In the genomic region with DNA sequence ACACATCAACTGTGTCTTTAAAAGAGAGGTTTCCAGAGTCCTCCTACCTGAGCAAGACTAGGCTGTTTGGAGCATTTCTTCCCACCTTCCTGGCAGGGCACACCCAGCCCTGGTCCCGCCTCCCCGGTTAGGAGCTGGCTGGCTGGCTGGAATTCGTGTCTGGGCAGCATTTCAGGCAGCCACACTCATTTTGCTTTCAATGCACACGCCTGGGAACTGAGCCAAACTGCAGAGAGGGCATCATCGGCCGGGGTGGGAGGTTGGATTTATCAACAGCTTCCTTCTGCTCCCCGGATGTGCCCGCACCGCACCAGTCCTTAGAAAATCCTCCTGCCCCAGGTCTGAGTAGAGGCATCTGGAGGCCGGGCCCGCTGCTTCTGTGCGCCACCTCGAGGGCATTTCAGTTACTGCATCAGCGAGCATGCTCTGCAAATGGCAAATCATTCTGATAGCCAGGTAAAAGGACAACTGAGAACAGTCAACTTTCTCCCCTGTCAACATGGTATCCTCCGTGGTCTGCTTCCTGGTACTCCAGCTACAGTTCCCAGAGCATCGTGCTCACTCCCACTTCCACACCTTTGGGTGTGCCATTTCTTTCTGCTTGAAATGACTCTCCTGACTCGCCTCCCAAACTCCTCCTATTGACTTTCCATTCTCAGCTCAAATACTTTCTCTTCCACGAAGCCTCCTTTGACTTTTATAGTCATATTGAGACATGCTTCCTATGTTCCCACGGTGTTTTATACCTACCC, we compare ENCODE assay signal across 7 cellular contexts. TPM values are rescaled to one million over a fixed set of nuclear protein-coding genes. Genes with fewer than 3 reads are reported as not detected.
A peak's percentile ranks its signal among the peaks of the same experiment; 100 is the strongest.
DNase-seq lines count a peak whose midpoint lies in the region; ATAC-seq, FAIRE-seq and TF ChIP-seq lines count a peak whose summit lies in the region.

No MANE protein-coding gene starts in this region.

- intact Hi-C loops in GM12878 (cut with micrococcal nuclease; ENCODE audit: unreplicated experiment) (loop anchor here (5.0 kb wide), 4 partner anchors 62 to 427 kb away; a partner anchor contains a TSS), sciatic nerve (cut with DNase I) (no loop called here)

- TF ChIP-seq RAD21 in GM12878 (IDR thresholded peaks at IDR 0.05; ENCODE audit: insufficient read depth, low read depth, low read length), result peak; percentile 89

- no peaks in the 10 kb centered on the region for H4K20me1 ChIP-seq in GM12878 (ENCODE audit: control insufficient read depth, insufficient read depth)

- peak overlapping the region; percentile 72 for H2AFZ ChIP-seq in GM12878 (ENCODE audit: control insufficient read depth, low read depth, low read length)

- in situ Hi-C loops in GM12878 (cut with MboI), result no loop called here

- 0 out of 2 replicates have a peak, but pooled peaks cover 5% of the 10 kb centered on the region for H3K4me1 ChIP-seq in GM12878 (ENCODE audit: control insufficient read depth, insufficient read depth, low read length)

- RAD21 ChIA-PET in GM12878 (lab: Charles Lee; ENCODE audit: unreplicated experiment), result interaction anchor here (0.9 to 1.3 kb wide), 4 partner anchors 35 to 219 kb away, joined by 3 to 4 read pairs (median 4); no protein-coding TSS in a partner anchor

- H3K27me3 ChIP-seq in GM12878 (replicated peaks in 1 of 2; ENCODE audit: control insufficient read depth in 2 of 2, insufficient read depth in 2 of 2, low read length in 1 of 2), result peaks cover 1 to 3% of the 10 kb centered on the region in 2 experiments; a peak in 2 of 4 replicates

- no peaks in the 10 kb centered on the region for H3K36me3 ChIP-seq in GM12878 (ENCODE audit: control insufficient read depth in 2 of 2, insufficient read depth in 2 of 2, low read length in 1 of 2)

- TF ChIP-seq POLR2A in GM12878 (IDR thresholded peaks at IDR 0.05; ENCODE audit: low read depth, low read length), result no peak

- H3K27ac ChIP-seq in GM12878 (ENCODE audit: control insufficient read depth, insufficient read depth), result no peak overlapping the region

- no TSS peak for BruUV-seq in GM12878 (replicated peaks; lab: Mats Ljungman, UMichigan)

- H3K79me2 ChIP-seq in GM12878 (ENCODE audit: control insufficient read depth, insufficient read depth, low read length), result no peaks in the 10 kb centered on the region

- POLR2A ChIA-PET in GM12878 (lab: Charles Lee), result no interaction called here

- TF ChIP-seq CTCF in GM12878 (IDR thresholded peaks at IDR 0.05 in 2 of 3, conservative IDR thresholded peaks at IDR 0.05 in 1 of 3; ENCODE audit: control insufficient read depth in 2 of 3, extremely low read depth in 1 of 3, insufficient read depth in 1 of 3, low read depth in 3 of 3, low read length in 3 of 3), result peak; percentile 94 to 99 (median 95); a peak in 5 of 6 replicates

- FAIRE-seq in GM18507 (lab: Jason Lieb, UNC), result peak; percentile 88
- FAIRE-seq in GM12878 (lab: Jason Lieb, UNC), result peak; percentile 91

- H3K9me3 ChIP-seq in GM12878 (replicated peaks; ENCODE audit: control insufficient read depth, insufficient read depth, low read length), result no peaks in the 10 kb centered on the region

- no peak overlapping the region for H3K4me3 ChIP-seq in GM12878

- ATAC-seq in GM12878 (peak; percentile 98), sciatic nerve (peak; percentile 90), GM18858 (IDR thresholded peaks at IDR 0.05; ENCODE audit: unreplicated experiment) (no peak)

- TF ChIP-seq EP300 in GM12878 (IDR thresholded peaks at IDR 0.05; ENCODE audit: borderline replicate concordance in 1 of 2, control insufficient read depth in 1 of 2, low read depth in 2 of 2, low read length in 2 of 2), result no peak

- SMC1A ChIA-PET in GM12878 (lab: Charles Lee; ENCODE audit: uncharacterized antibody, unreplicated experiment), result interaction anchor here (0.6 to 2.7 kb wide), 13 partner anchors 9 to 356 kb away, joined by 3 to 11 read pairs (median 3); no protein-coding TSS in a partner anchor

- CTCF ChIA-PET in GM12878 (lab: Yijun Ruan, JAX), result interaction anchor here (0.6 to 3.1 kb wide), 28 partner anchors 8 to 983 kb away, joined by 3 to 17 read pairs (median 4); no protein-coding TSS in a partner anchor

- H3K4me2 ChIP-seq in GM12878 (ENCODE audit: control insufficient read depth, insufficient read depth), result peak overlapping the region; percentile 68

- H3K9ac ChIP-seq in GM12878 (ENCODE audit: control insufficient read depth, insufficient read depth, low read length), result no peak overlapping the region

- peak; percentile 70 for DNase-seq in GM18507 (ENCODE audit: extremely low spot score, insufficient read length, low read depth)
- DNase-seq in NCI-H2029 (lab: John Stamatoyannopoulos, UW), result peak; percentile 96
- DNase-seq in T1000 (lab: John Stamatoyannopoulos, UW), result peak; percentile 92
- DNase-seq in GM12878 (ENCODE audit: low read depth, low spot score), result peak; percentile 16
- DNase-seq in hypothalamus (lab: John Stamatoyannopoulos, UW), result peak; percentile 20 to 91 (median 74)
- peak; percentile 93 for DNase-seq in sciatic nerve (ENCODE audit: low spot score)

- WGBS in GM12878 (ENCODE audit: insufficient coverage, insufficient replicate concordance, low lambda C conversion rate, missing lambda C conversion rate), result 11% methylated on average over 19 of the region's 19 CpGs

TF ChIP-seq in GM12878, 131 proteins besides CTCF, POLR2A, EP300 and RAD21 (continues in another document):
- TF ChIP-seq CHD2 (IDR thresholded peaks at IDR 0.05; ENCODE audit: borderline replicate concordance, low read depth, low read length) (no peak), STAT1 (conservative IDR thresholded peaks at IDR 0.05) (no peak)
- TF ChIP-seq, protein P1, sequence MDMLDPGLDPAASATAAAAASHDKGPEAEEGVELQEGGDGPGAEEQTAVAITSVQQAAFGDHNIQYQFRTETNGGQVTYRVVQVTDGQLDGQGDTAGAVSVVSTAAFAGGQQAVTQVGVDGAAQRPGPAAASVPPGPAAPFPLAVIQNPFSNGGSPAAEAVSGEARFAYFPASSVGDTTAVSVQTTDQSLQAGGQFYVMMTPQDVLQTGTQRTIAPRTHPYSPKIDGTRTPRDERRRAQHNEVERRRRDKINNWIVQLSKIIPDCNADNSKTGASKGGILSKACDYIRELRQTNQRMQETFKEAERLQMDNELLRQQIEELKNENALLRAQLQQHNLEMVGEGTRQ (IDR thresholded peaks at IDR 0.05; ENCODE audit: borderline replicate concordance, low read depth, low read length), result no peak

RNA-seq across cellular contexts. Expression of a gene that starts 20.6 kb away (rescaled TPM):
- total RNA-seq in GM12878 (2013; cell fraction: nucleolus; rRNA removed), result not detected in 2 replicates
- 0.23 TPM in 1 of 2 replicates, not detected in the other for total RNA-seq in GM12878 (2014; rRNA removed)
- total RNA-seq in GM12878 (2014; rRNA removed; fragmentation: Illumina TruSeq; extraction: Trizol), result not detected in 2 replicates
- total RNA-seq in GM12878 (2021), result 0.37 TPM in 1 of 2 replicates, not detected in the other
- not detected for polyA plus RNA-seq in GM12878 (2011; ENCODE audit: low read depth)
- 0.08 TPM in 1 of 2 replicates, not detected in the other for polyA plus RNA-seq in GM12878 (2011; rRNA removed)
- polyA plus RNA-seq in GM12878 (2011; cell fraction: cytosol; rRNA removed), result 0.03 and 0.12 TPM in 2 replicates
- polyA plus RNA-seq in GM12878 (2011; cell fraction: nucleus; rRNA removed), result 0.10 and 0.36 TPM in 2 replicates
- 0.16 and 0.18 TPM in 2 replicates for polyA plus RNA-seq in GM12878 (2012)
- polyA plus RNA-seq in GM12878 (2014; fragmentation: Illumina TruSeq; extraction: Trizol), result 0.27 TPM in 1 of 2 replicates, not detected in the other
- polyA plus RNA-seq in GM12878 (2014; fragmentation: Nextera tagmentation; extraction: Ambion mirVana), result not detected
- polyA plus RNA-seq in GM12878 (2014; rRNA removed), result 0.06 TPM in 1 of 2 replicates, not detected in the other
- not detected for polyA plus RNA-seq in GM12878 (2016; fragmentation: Nextera tagmentation; extraction: Ambion mirVana)
- not detected in 2 replicates for polyA minus RNA-seq in GM12878 (2011; rRNA and poly(A)+ RNA removed)
- polyA minus RNA-seq in GM12878 (2011; cell fraction: cytosol; rRNA and poly(A)+ RNA removed), result not detected in 2 replicates
- not detected in 2 replicates for polyA minus RNA-seq in GM12878 (2011; cell fraction: nucleus; rRNA and poly(A)+ RNA removed)
- total RNA-seq in sciatic nerve, result 48.4 TPM

RNA-seq across cellular contexts. Expression of a gene that starts 34.3 kb away (rescaled TPM):
- total RNA-seq in GM12878 (2013; cell fraction: nucleolus; rRNA removed), result 11.6 and 13.0 TPM in 2 replicates
- total RNA-seq in GM12878 (2014; rRNA removed) (3.4 and 3.8 TPM in 2 replicates), GM12878 (2014; rRNA removed; fragmentation: Illumina TruSeq; extraction: Trizol) (3.5 and 3.8 TPM in 2 replicates), GM12878 (2021) (3.1 and 3.2 TPM in 2 replicates), sciatic nerve (29.5 TPM)
- polyA plus RNA-seq in GM12878 (2011; ENCODE audit: low read depth), result 1.8 TPM
- polyA plus RNA-seq in GM12878 (2011; rRNA removed) (4.7 and 6.3 TPM in 2 replicates), GM12878 (2014; fragmentation: Illumina TruSeq; extraction: Trizol) (3.4 and 4.5 TPM in 2 replicates), GM12878 (2014; fragmentation: Nextera tagmentation; extraction: Ambion mirVana) (1 to 10 TPM in 1 of 2 experiments, under 1 TPM in 1; 0.85 to 1.1 TPM), GM12878 (2014; rRNA removed) (1.8 and 1.9 TPM in 2 replicates), GM12878 (2016; fragmentation: Nextera tagmentation; extraction: Ambion mirVana) (1 to 10 TPM; 2.6 to 2.9 TPM)
- 2.2 and 2.6 TPM in 2 replicates for polyA plus RNA-seq in GM12878 (2011; cell fraction: cytosol; rRNA removed)
- polyA plus RNA-seq in GM12878 (2011; cell fraction: nucleus; rRNA removed), result 4.5 and 5.6 TPM in 2 replicates
- 1.7 and 2.9 TPM in 2 replicates for polyA plus RNA-seq in GM12878 (2012)
- 6.4 and 6.9 TPM in 2 replicates for polyA minus RNA-seq in GM12878 (2011; rRNA and poly(A)+ RNA removed)
- polyA minus RNA-seq in GM12878 (2011; cell fraction: cytosol; rRNA and poly(A)+ RNA removed), result 2.3 and 2.5 TPM in 2 replicates
- 5.6 TPM in 2 replicates for polyA minus RNA-seq in GM12878 (2011; cell fraction: nucleus; rRNA and poly(A)+ RNA removed)

RNA-seq across cellular contexts. Expression of a gene that starts 59.8 kb away (rescaled TPM):
- 201 and 203 TPM in 2 replicates for total RNA-seq in GM12878 (2013; cell fraction: nucleolus; rRNA removed)
- total RNA-seq in GM12878 (2014; rRNA removed) (107 and 127 TPM in 2 replicates), GM12878 (2014; rRNA removed; fragmentation: Illumina TruSeq; extraction: Trizol) (230 and 249 TPM in 2 replicates), GM12878 (2021) (190 and 194 TPM in 2 replicates), sciatic nerve (133 TPM)
- polyA plus RNA-seq in GM12878 (2011; ENCODE audit: low read depth), result 79.9 TPM
- polyA plus RNA-seq in GM12878 (2011; rRNA removed) (279 and 291 TPM in 2 replicates), GM12878 (2014; fragmentation: Illumina TruSeq; extraction: Trizol) (280 and 322 TPM in 2 replicates), GM12878 (2014; fragmentation: Nextera tagmentation; extraction: Ambion mirVana) (100 to 1,000 TPM in 1 of 2 experiments, 10 to 100 TPM in 1; 80.5 to 138 TPM), GM12878 (2014; rRNA removed) (166 and 190 TPM in 2 replicates), GM12878 (2016; fragmentation: Nextera tagmentation; extraction: Ambion mirVana) (100 to 1,000 TPM; 242 to 260 TPM)
- 104 and 113 TPM in 2 replicates for polyA plus RNA-seq in GM12878 (2011; cell fraction: cytosol; rRNA removed)
- polyA plus RNA-seq in GM12878 (2011; cell fraction: nucleus; rRNA removed), result 61.6 and 89.4 TPM in 2 replicates
- polyA plus RNA-seq in GM12878 (2012), result 103 and 125 TPM in 2 replicates
- polyA minus RNA-seq in GM12878 (2011; rRNA and poly(A)+ RNA removed), result 104 and 152 TPM in 2 replicates
- 50.0 and 62.1 TPM in 2 replicates for polyA minus RNA-seq in GM12878 (2011; cell fraction: cytosol; rRNA and poly(A)+ RNA removed)
- 52.5 and 101 TPM in 2 replicates for polyA minus RNA-seq in GM12878 (2011; cell fraction: nucleus; rRNA and poly(A)+ RNA removed)

Comparison
In these comparisons a context has a peak if more than half of its experiments do, and no peak if none do; other contexts are left out.
1. DNase-seq: peak in every context shown above with its lines; median percentile 96 in NCI-H2029; 93 in sciatic nerve; 92 in T1000; 74 in hypothalamus; 70 in GM18507; 16 in GM12878.
2. RNA of a gene that starts 20.6 kb away (total RNA-seq): 48.4 TPM in sciatic nerve (single experiment); 0.23 to 0.37 TPM in GM12878; every median in the first group is over 10 times any median in the second.